8 cellular contexts compared by ENCODE assay signal in the genomic region with DNA sequence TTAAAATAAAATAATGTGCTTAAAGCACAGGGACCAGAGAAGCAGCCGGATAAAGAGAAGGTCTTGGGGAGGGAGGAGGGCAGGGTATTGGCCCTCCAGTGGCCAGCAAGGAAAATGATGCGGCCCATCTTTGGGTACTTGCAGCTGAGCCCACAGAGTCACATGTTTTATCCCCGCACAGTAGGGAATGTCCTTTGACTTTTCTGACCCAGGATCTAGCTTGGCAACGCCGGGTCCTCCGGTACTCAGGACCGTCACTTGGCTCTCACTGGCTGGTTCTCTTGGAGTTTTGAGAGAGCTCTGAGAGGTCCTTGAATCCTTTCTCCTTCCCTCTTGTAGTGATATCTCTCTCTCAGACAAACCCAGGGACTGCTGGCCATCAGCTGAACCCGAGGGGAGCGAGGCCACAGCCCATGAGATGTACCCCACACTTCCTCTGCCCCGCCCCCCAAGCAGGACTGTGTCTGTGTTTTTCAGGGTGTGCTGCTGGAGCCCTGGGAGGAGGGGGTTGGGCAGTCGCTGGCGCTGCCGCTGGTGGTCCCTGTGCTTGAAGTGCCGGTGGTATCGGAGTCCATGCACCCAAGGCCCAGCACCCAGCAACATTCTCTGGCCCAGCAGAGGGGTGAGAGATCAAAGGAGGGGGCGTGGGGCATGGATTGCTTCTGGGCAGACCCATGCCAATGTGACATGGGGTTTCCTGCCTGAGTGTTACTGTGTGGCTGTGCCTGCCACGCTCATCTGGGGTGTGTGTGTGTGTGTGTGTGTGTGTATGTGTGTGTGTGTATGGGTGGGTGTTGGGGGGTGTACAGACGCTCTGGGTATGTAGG. TPM values are rescaled to one million over a fixed set of nuclear protein-coding genes. Genes with fewer than 3 reads are reported as not detected.
DNase-seq lines count a peak whose midpoint lies in the region; ATAC-seq, FAIRE-seq and TF ChIP-seq lines count a peak whose summit lies in the region.

No MANE protein-coding gene starts in this region.

- peak overlapping the region; percentile 70 for H3K4me2 ChIP-seq in skeletal muscle satellite cell (ENCODE audit: low read length)

- no peak overlapping the region for H3K9ac ChIP-seq in skeletal muscle satellite cell (ENCODE audit: low read depth, low read length)

- ATAC-seq in GM19467 (IDR thresholded peaks at IDR 0.05; ENCODE audit: unreplicated experiment), result no peak

- no peak for DNase-seq in GM12891 (ENCODE audit: insufficient read length, low spot score)
- no peak for DNase-seq in astrocyte of the spinal cord (ENCODE audit: low read depth, low spot score)
- DNase-seq in iPS DF 19.7 (ENCODE audit: low read depth, low spot score), result peak; percentile 50
- DNase-seq in 8988T, result no peak
- DNase-seq in stimulated activated CD4-positive, alpha-beta T cell treated with anti-CD3 and anti-CD28 coated beads, Interleukin-2, amount 100 ng/mL, for 24 hours, result no peak
- DNase-seq in activated gamma-delta T cell treated with Interleukin-2 at 50 U/mL for 16 hours, result no peak

- peak; percentile 39 for TF ChIP-seq CTCF in astrocyte of the spinal cord (IDR thresholded peaks at IDR 0.05; ENCODE audit: low read depth, low read length)

- H3K4me1 ChIP-seq in skeletal muscle satellite cell (ENCODE audit: control insufficient read depth, insufficient read depth, low read length), result peaks cover 12% of the 10 kb centered on the region

- no peaks in the 10 kb centered on the region for H3K9me3 ChIP-seq in skeletal muscle satellite cell (replicated peaks; ENCODE audit: low read length)

- in situ Hi-C loops in astrocyte of the spinal cord (cut with HindIII; ENCODE audit: low sequenced_read_pairs), result no loop called here

- peak; percentile 81 for FAIRE-seq in GM12891 (lab: Jason Lieb, UNC)

- H3K4me3 ChIP-seq in astrocyte of the spinal cord (ENCODE audit: low read depth, low read length) (peak overlapping the region; percentile 28), skeletal muscle satellite cell (ENCODE audit: low read length) (peak overlapping the region; percentile 57)

- no peak for TF ChIP-seq POLR2A in GM12891 (IDR thresholded peaks at IDR 0.05; ENCODE audit: low read depth, low read length)

- H3K36me3 ChIP-seq in skeletal muscle satellite cell (ENCODE audit: insufficient read depth, low read length), result no peaks in the 10 kb centered on the region

- H3K27me3 ChIP-seq in skeletal muscle satellite cell (ENCODE audit: control insufficient read depth, insufficient read depth, low read length), result peaks cover 40% of the 10 kb centered on the region

TF ChIP-seq in GM12891, 5 proteins besides CTCF, POLR2A, EP300 and RAD21:
- TF ChIP-seq SPI1 (IDR thresholded peaks at IDR 0.05; ENCODE audit: low read depth, low read length) (no peak), PAX5 (IDR thresholded peaks at IDR 0.05; ENCODE audit: insufficient read depth, low read length, severe bottlenecking) (no peak), POLR2AphosphoS5 (IDR thresholded peaks at IDR 0.05; ENCODE audit: low read depth, low read length) (no peak), POU2F2 (IDR thresholded peaks at IDR 0.05; ENCODE audit: low read depth, low read length) (no peak), TAF1 (IDR thresholded peaks at IDR 0.05; ENCODE audit: low read depth, low read length) (no peak)

RNA-seq across cellular contexts. Expression of gene HSPA9, which starts 35.5 kb away (rescaled TPM):
- polyA plus RNA-seq in GM12891 (2012; ENCODE audit: low read depth, missing spikeins), result 181 TPM
- total RNA-seq in skeletal muscle satellite cell (2012; rRNA removed), result 410 and 475 TPM in 2 replicates
